Comparison of ENCODE assay signal across 11 cellular contexts in genomic region chr10:75662715-75663114, GRCh38.
A peak's percentile ranks its signal among the peaks of the same experiment; 100 is the strongest.
DNase-seq lines count a peak whose midpoint lies in the region; ATAC-seq and TF ChIP-seq lines count a peak whose summit lies in the region.
"Had no signal": no experiment of that assay in that cellular context is flagged by ENCODE, and none has a peak within 500 bp of the region (broad histone marks: within the 10 kb centered on the region; RNA-seq: fewer than 3 reads in every experiment).

No MANE protein-coding gene starts in this region.

- CTCF ChIA-PET in BJ (lab: Yijun Ruan, JAX) = interaction anchor here (0.6 to 1.3 kb wide), 5 partner anchors 9 to 1217 kb away, joined by 3 to 4 read pairs (median 4); no protein-coding TSS in a partner anchor
- CTCF ChIA-PET in activated CD8-positive, alpha-beta T cell treated with anti-CD3 and anti-CD28 coated beads for 36 hours (lab: Charles Lee) = no interaction called here

- no peaks in the 10 kb centered on the region for H3K9me3 ChIP-seq in right cardiac atrium (ENCODE audit: control insufficient read depth, low read length)
- H3K9me3 ChIP-seq: BLaER1 treated with 17β-estradiol and CSF1 and Interleukin-3, amounts not matched to agents 10 nM and 100 nM; neutrophil had no signal

- ATAC-seq in right cardiac atrium = peak; percentile 88 to 95
- no peak for ATAC-seq in activated CD8-positive, alpha-beta T cell treated with anti-CD3 and anti-CD28 coated beads for 36 hours

- WGBS in right cardiac atrium = 37% methylated on average over 3 of the region's 3 CpGs

- peaks cover 8% of the 10 kb centered on the region for H3K4me1 ChIP-seq in right cardiac atrium (ENCODE audit: control insufficient read depth, insufficient read depth, low read length)
- H3K4me1 ChIP-seq: BLaER1 treated with 17β-estradiol and CSF1 and Interleukin-3, amounts not matched to agents 10 nM and 100 nM had no signal

- POLR2A ChIA-PET in BJ (lab: Charles Lee) = no interaction called here
- POLR2A ChIA-PET in activated CD8-positive, alpha-beta T cell treated with anti-CD3 and anti-CD28 coated beads for 36 hours (lab: Charles Lee) = no interaction called here

- no peak overlapping the region for H3K27ac ChIP-seq in right cardiac atrium (ENCODE audit: low read length)
- H3K27ac ChIP-seq: BLaER1 treated with 17β-estradiol and CSF1 and Interleukin-3, amounts not matched to agents 10 nM and 100 nM; neutrophil had no signal

- no peak for TF ChIP-seq CTCF in BJ (IDR thresholded peaks at IDR 0.05; ENCODE audit: insufficient read depth, low read depth, low read length)
- TF ChIP-seq CTCF in astrocyte of the cerebellum (IDR thresholded peaks at IDR 0.05; ENCODE audit: low read depth, low read length, missing control alignments) = no peak
- no peak for TF ChIP-seq CTCF in activated CD8-positive, alpha-beta T cell treated with anti-CD3 and anti-CD28 coated beads for 36 hours (IDR thresholded peaks at IDR 0.05)

- no peaks in the 10 kb centered on the region for H3K4me1 Mint-ChIP-seq in activated CD8-positive, alpha-beta T cell treated with anti-CD3 and anti-CD28 coated beads for 36 hours (ENCODE audit: low read depth)

- H3K9me3 Mint-ChIP-seq in activated CD8-positive, alpha-beta T cell treated with anti-CD3 and anti-CD28 coated beads for 36 hours = no peaks in the 10 kb centered on the region

- H3K4me3 ChIP-seq in BJ (ENCODE audit: low read depth, low read length) (no peak overlapping the region), astrocyte of the cerebellum (ENCODE audit: low read depth, low read length) (no peak overlapping the region), right cardiac atrium (ENCODE audit: low read length) (no peak overlapping the region), skeletal muscle cell (ENCODE audit: low read depth, low read length) (no peak overlapping the region)
- H3K4me3 ChIP-seq: BLaER1 treated with 17β-estradiol and CSF1 and Interleukin-3, amounts not matched to agents 10 nM and 100 nM had no signal

- peaks cover 4% of the 10 kb centered on the region for H3K27me3 Mint-ChIP-seq in activated CD8-positive, alpha-beta T cell treated with anti-CD3 and anti-CD28 coated beads for 36 hours

- H3K27me3 ChIP-seq in BJ (ENCODE audit: control insufficient read depth, insufficient read depth, low read length) = no peaks in the 10 kb centered on the region
- H3K27me3 ChIP-seq in right cardiac atrium (ENCODE audit: control insufficient read depth, insufficient read depth) = no peaks in the 10 kb centered on the region
- H3K27me3 ChIP-seq: BLaER1 treated with 17β-estradiol and CSF1 and Interleukin-3, amounts not matched to agents 10 nM and 100 nM; neutrophil had no signal

- intact Hi-C loops in right cardiac atrium (cut with DNase I) = no loop called here
- intact Hi-C loops in activated CD8-positive, alpha-beta T cell treated with anti-CD3 and anti-CD28 coated beads for 36 hours (cut with micrococcal nuclease) = no loop called here

- H3K4me3 Mint-ChIP-seq in activated CD8-positive, alpha-beta T cell treated with anti-CD3 and anti-CD28 coated beads for 36 hours = no peak overlapping the region

- H3K27ac Mint-ChIP-seq in activated CD8-positive, alpha-beta T cell treated with anti-CD3 and anti-CD28 coated beads for 36 hours = no peak overlapping the region

- in situ Hi-C loops in astrocyte of the cerebellum (cut with HindIII; ENCODE audit: low sequenced_read_pairs) = no loop called here

- H3K36me3 ChIP-seq in BJ (ENCODE audit: control insufficient read depth, insufficient read depth, low read length) = no peaks in the 10 kb centered on the region
- H3K36me3 ChIP-seq: BLaER1 treated with 17β-estradiol and CSF1 and Interleukin-3, amounts not matched to agents 10 nM and 100 nM; neutrophil had no signal

- no peaks in the 10 kb centered on the region for H3K36me3 Mint-ChIP-seq in activated CD8-positive, alpha-beta T cell treated with anti-CD3 and anti-CD28 coated beads for 36 hours (ENCODE audit: low read depth)

- DNase-seq in BJ (ENCODE audit: low read depth) = peak; percentile 49
- peak; percentile 45 for DNase-seq in astrocyte of the cerebellum (ENCODE audit: low read depth)
- peak in 2 of 3 donors; percentile 60 to 84 for DNase-seq in right cardiac atrium
- DNase-seq in skeletal muscle cell (ENCODE audit: low read depth) = peak; percentile 83
- DNase-seq in activated CD8-positive, alpha-beta T cell treated with anti-CD3 and anti-CD28 coated beads for 36 hours = no peak
- DNase-seq in NCI-H2081 treated with DMSO at 0.1 percent for 48 hours (lab: John Stamatoyannopoulos, UW) = no peak
- no peak for DNase-seq in cerebellar cortex (ENCODE audit: low spot score)
- no peak for DNase-seq in NCI-H1092 (lab: John Stamatoyannopoulos, UW)
- DNase-seq: stimulated activated CD4-positive, alpha-beta T cell treated with anti-CD3 and anti-CD28 coated beads, Interleukin-4, amount 100 ng/mL, for 4 hours had no signal

Comparison
In these comparisons a context has a peak if more than half of its experiments do, and no peak if none do; other contexts are left out.
1. DNase-seq: peak in BJ (single experiment), astrocyte of the cerebellum (single experiment), right cardiac atrium (2 of 3) and skeletal muscle cell (single experiment); none in activated CD8-positive, alpha-beta T cell treated with anti-CD3 and anti-CD28 coated beads for 36 hours (single experiment), NCI-H2081 treated with DMSO at 0.1 percent for 48 hours (single experiment), cerebellar cortex (single experiment) and NCI-H1092 (single experiment).